Comparison of ENCODE assay signal across 2 cellular contexts in the genomic region with DNA sequence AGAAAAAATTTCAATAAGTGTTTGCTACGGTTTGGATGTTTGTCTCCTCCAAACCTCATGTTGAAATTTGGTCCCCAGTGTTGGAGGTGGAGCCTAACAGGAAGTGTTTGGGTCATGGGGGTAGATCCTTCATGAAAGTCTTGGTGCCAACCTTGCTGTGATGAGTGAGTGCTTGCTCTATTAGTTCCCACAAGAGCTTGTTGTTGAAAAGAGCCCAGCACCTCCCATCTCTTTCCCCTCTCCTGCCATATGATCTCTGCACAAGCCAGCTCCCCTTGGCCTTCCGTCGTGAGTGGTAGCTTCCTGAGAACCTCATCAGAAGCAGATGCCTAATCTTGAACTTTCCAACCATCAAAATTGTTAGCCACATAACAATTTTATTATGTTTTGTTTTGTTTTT.
A peak's percentile ranks its signal among the peaks of the same experiment; 100 is the strongest.
TF ChIP-seq lines count a peak whose summit lies in the region.

No MANE protein-coding gene starts in this region.

TF ChIP-seq in HEK293, 187 proteins besides CTCF, POLR2A, EP300 and RAD21:
- TF ChIP-seq YY1 (tag by site-specific recombination; IDR thresholded peaks at IDR 0.05) (no peak), ZNF639 (tag by site-specific recombination; IDR thresholded peaks at IDR 0.05) (no peak), ZBTB11 (tag by site-specific recombination; conservative IDR thresholded peaks at IDR 0.05; ENCODE audit: low read depth) (no peak), ZNF473 (tag by site-specific recombination; IDR thresholded peaks at IDR 0.05) (no peak), ZNF18 (tag by site-specific recombination; IDR thresholded peaks at IDR 0.05) (no peak)
- TF ChIP-seq, protein P1, sequence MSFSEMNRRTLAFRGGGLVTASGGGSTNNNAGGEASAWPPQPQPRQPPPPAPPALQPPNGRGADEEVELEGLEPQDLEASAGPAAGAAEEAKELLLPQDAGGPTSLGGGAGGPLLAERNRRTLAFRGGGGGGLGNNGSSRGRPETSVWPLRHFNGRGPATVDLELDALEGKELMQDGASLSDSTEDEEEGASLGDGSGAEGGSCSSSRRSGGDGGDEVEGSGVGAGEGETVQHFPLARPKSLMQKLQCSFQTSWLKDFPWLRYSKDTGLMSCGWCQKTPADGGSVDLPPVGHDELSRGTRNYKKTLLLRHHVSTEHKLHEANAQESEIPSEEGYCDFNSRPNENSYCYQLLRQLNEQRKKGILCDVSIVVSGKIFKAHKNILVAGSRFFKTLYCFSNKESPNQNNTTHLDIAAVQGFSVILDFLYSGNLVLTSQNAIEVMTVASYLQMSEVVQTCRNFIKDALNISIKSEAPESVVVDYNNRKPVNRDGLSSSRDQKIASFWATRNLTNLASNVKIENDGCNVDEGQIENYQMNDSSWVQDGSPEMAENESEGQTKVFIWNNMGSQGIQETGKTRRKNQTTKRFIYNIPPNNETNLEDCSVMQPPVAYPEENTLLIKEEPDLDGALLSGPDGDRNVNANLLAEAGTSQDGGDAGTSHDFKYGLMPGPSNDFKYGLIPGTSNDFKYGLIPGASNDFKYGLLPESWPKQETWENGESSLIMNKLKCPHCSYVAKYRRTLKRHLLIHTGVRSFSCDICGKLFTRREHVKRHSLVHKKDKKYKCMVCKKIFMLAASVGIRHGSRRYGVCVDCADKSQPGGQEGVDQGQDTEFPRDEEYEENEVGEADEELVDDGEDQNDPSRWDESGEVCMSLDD (tag by site-specific recombination; IDR thresholded peaks at IDR 0.05) = no peak
- TF ChIP-seq, protein P2, sequence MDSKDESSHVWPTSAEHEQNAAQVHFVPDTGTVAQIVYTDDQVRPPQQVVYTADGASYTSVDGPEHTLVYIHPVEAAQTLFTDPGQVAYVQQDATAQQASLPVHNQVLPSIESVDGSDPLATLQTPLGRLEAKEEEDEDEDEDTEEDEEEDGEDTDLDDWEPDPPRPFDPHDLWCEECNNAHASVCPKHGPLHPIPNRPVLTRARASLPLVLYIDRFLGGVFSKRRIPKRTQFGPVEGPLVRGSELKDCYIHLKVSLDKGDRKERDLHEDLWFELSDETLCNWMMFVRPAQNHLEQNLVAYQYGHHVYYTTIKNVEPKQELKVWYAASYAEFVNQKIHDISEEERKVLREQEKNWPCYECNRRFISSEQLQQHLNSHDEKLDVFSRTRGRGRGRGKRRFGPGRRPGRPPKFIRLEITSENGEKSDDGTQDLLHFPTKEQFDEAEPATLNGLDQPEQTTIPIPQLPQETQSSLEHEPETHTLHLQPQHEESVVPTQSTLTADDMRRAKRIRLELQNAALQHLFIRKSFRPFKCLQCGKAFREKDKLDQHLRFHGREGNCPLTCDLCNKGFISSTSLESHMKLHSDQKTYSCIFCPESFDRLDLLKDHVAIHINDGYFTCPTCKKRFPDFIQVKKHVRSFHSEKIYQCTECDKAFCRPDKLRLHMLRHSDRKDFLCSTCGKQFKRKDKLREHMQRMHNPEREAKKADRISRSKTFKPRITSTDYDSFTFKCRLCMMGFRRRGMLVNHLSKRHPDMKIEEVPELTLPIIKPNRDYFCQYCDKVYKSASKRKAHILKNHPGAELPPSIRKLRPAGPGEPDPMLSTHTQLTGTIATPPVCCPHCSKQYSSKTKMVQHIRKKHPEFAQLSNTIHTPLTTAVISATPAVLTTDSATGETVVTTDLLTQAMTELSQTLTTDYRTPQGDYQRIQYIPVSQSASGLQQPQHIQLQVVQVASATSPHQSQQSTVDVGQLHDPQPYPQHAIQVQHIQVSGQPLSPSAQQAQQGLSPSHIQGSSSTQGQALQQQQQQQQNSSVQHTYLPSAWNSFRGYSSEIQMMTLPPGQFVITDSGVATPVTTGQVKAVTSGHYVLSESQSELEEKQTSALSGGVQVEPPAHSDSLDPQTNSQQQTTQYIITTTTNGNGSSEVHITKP (tag by site-specific recombination; IDR thresholded peaks at IDR 0.05) = 0 out of 2 replicates have a peak, but pooled peaks have one; percentile 29

TF ChIP-seq in K562, 482 proteins besides CTCF, POLR2A, EP300 and RAD21:
- TF ChIP-seq TCFL5 (CRISPR knock-in tag; conservative IDR thresholded peaks at IDR 0.05) (no peak), ZC3H4 (CRISPR knock-in tag; IDR thresholded peaks at IDR 0.05; ENCODE audit: borderline replicate concordance) (no peak), ZNF511 (CRISPR knock-in tag; IDR thresholded peaks at IDR 0.05) (no peak), HNRNPK (IDR thresholded peaks at IDR 0.05; ENCODE audit: low read depth, low read length, poor library complexity, severe bottlenecking) (no peak)
- TF ChIP-seq, protein P2 (IDR thresholded peaks at IDR 0.05; ENCODE audit: partially characterized antibody) = peak; percentile 56
